Comparison of ENCODE assay signal across 21 cellular contexts in the genomic region with DNA sequence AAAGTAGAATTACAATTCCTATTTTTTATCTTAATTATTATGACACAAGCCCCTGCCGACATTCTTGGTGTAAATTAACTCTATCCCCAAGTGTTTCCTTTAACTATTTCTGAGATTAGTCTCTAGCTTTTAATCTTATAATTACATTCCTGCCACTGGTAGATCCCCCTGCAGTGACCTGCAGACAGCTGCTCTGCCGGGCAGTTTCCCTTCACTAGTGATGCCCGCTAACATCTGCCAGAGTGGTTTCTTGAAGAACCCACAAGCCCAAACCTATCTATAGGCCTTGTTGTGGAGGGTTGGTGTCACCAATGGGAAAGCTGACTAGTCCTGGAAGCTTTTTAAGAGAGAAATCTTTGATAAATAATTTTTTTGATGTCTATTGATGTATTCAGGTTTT.
"Had no signal": no experiment of that assay in that cellular context is flagged by ENCODE, and none has a peak within 500 bp of the region (broad histone marks: within the 10 kb centered on the region; RNA-seq: fewer than 3 reads in every experiment).

No MANE protein-coding gene starts in this region.

- ATAC-seq: effector memory CD8-positive, alpha-beta T cell; left colon; left ventricle myocardium superior; naive thymus-derived CD4-positive, alpha-beta T cell; right lobe of liver; stimulated activated memory B cell treated with anti-CD40 and anti-IgM and Interleukin-4, amounts not matched to agents 10 μg/mL and 1 μg/mL and 100 μg/mL, for 72 hours had no signal

- H3K36me3 ChIP-seq: esophagus squamous epithelium, prostate gland, right lobe of liver, spleen, tibial artery, upper lobe of left lung, uterus had no signal

- H3K27me3 ChIP-seq: esophagus squamous epithelium, hepatocyte, right lobe of liver, spleen, tibial artery, upper lobe of left lung, uterus had no signal

- DNase-seq: effector memory CD8-positive, alpha-beta T cell; esophagus squamous epithelium; foreskin fibroblast; left colon; left ventricle myocardium superior; mesenchymal stem cell; naive thymus-derived CD4-positive, alpha-beta T cell; nephron progenitor cell; right lobe of liver; spleen; stimulated activated CD4-positive, alpha-beta T cell treated with anti-CD3 and anti-CD28 coated beads, Interleukin-15, amount 100 ng/mL, for 24 hours; stimulated activated CD4-positive, alpha-beta T cell treated with anti-CD3 and anti-CD28 coated beads, Interleukin-1b, Interleukin-23, amount 100 ng/mL, for 48 hours; stimulated activated CD4-positive, alpha-beta T cell treated with anti-CD3 and anti-CD28 coated beads, Interleukin-4, amount 100 ng/mL, for 24 hours; tibial artery; upper lobe of left lung; uterus had no signal

- H3K4me3 ChIP-seq: esophagus squamous epithelium, hepatocyte, lung, prostate gland, right lobe of liver, spleen, tibial artery, upper lobe of left lung, uterus had no signal

- H3K27ac ChIP-seq: esophagus squamous epithelium, hepatocyte, parathyroid adenoma, prostate gland, right lobe of liver, spleen, tibial artery, upper lobe of left lung, uterus had no signal

- H3K9me3 ChIP-seq: esophagus squamous epithelium, prostate gland, right lobe of liver, spleen, tibial artery, upper lobe of left lung, uterus had no signal
